20 cellular contexts compared by ENCODE assay signal in genomic region chr1:155514582-155515187, GRCh38. TPM values are rescaled to one million over a fixed set of nuclear protein-coding genes. Genes with fewer than 3 reads are reported as not detected.
DNase-seq lines count a peak whose midpoint lies in the region; ATAC-seq and TF ChIP-seq lines count a peak whose summit lies in the region.
"Had no signal": no experiment of that assay in that cellular context is flagged by ENCODE, and none has a peak within 500 bp of the region (broad histone marks: within the 10 kb centered on the region; RNA-seq: fewer than 3 reads in every experiment).

No MANE protein-coding gene starts in this region.

- POLR2A ChIA-PET in CD8-positive, alpha-beta memory T cell (lab: Charles Lee) = no interaction called here
- POLR2A ChIA-PET in WTC11 (lab: Charles Lee) = no interaction called here

- peaks cover 47 to 74% (median 61%) of the 10 kb centered on the region in 3 donors for H3K4me1 Mint-ChIP-seq in CD8-positive, alpha-beta memory T cell
- H3K4me1 Mint-ChIP-seq in WTC11 = no peaks in the 10 kb centered on the region
- peaks cover 45% of the 10 kb centered on the region for H3K4me1 Mint-ChIP-seq in central memory CD8-positive, alpha-beta T cell

- peak overlapping the region in 6 of 8 donors; percentile 15 to 81 (median 67) for H3K27ac Mint-ChIP-seq in CD8-positive, alpha-beta memory T cell
- peak overlapping the region; percentile 39; the same call in 1 of the 2 replicates for H3K27ac Mint-ChIP-seq in WTC11
- H3K27ac Mint-ChIP-seq in central memory CD8-positive, alpha-beta T cell (ENCODE audit: low read depth) = no peak overlapping the region
- H3K27ac Mint-ChIP-seq: IgD-negative memory B cell had no signal

- H3K4me3 Mint-ChIP-seq in CD8-positive, alpha-beta memory T cell = peak overlapping the region in 6 of 7 donors; percentile 28 to 75 (median 50)
- H3K4me3 Mint-ChIP-seq in WTC11 = no peak overlapping the region
- H3K4me3 Mint-ChIP-seq in central memory CD8-positive, alpha-beta T cell = peak overlapping the region; percentile 5
- H3K4me3 Mint-ChIP-seq: effector memory CD8-positive, alpha-beta T cell; IgD-negative memory B cell; naive B cell had no signal

- peak; percentile 1 for DNase-seq in activated CD4-positive, CD25-positive, alpha-beta regulatory T cell treated with anti-CD3 and anti-CD28 coated beads, Interleukin-2, amount 50 U/mL, for 16 hours (ENCODE audit: low read depth, low spot score)
- no peak for DNase-seq in activated CD4-positive, CD25-positive, alpha-beta regulatory T cell treated with anti-CD3 and anti-CD28 coated beads, Interleukin-2, amount 50 U/mL, for 72 hours
- peak in 1 of 5 donors; percentile 21 for DNase-seq in CD8-positive, alpha-beta memory T cell
- DNase-seq in WTC11 (ENCODE audit: low spot score) (no peak), sigmoid colon (no peak)
- DNase-seq in central memory CD8-positive, alpha-beta T cell (ENCODE audit: low spot score in 2 of 2) = no peak
- DNase-seq: activated CD8-positive, alpha-beta memory T cell treated with anti-CD3 and anti-CD28 coated beads, Interleukin-2, amount 50 U/mL, for 4 hours; effector memory CD8-positive, alpha-beta T cell; GOT3; naive B cell; NCI-H2081 treated with DMSO at 0.1 percent for 48 hours; NCI-H524; posterior cingulate gyrus; tibial artery had no signal

- no peak overlapping the region for H3K27ac ChIP-seq in CD8-positive, alpha-beta memory T cell (ENCODE audit: low read depth, low read length)
- no peak overlapping the region for H3K27ac ChIP-seq in sigmoid colon
- H3K27ac ChIP-seq: 22Rv1, BLaER1, SJSA1, tibial artery had no signal

- H3K9me3 ChIP-seq in CD8-positive, alpha-beta memory T cell (ENCODE audit: low read length) = no peaks in the 10 kb centered on the region
- no peaks in the 10 kb centered on the region for H3K9me3 ChIP-seq in sigmoid colon
- H3K9me3 ChIP-seq: SJSA1, tibial artery had no signal

- H3K36me3 ChIP-seq in CD8-positive, alpha-beta memory T cell (ENCODE audit: insufficient read depth, low read length) = no peaks in the 10 kb centered on the region
- peaks cover 0 to 17% (median 0%) of the 10 kb centered on the region in 4 donors for H3K36me3 ChIP-seq in sigmoid colon

- peaks cover 0 to 51% (median 3%) of the 10 kb centered on the region in 3 donors for H3K36me3 Mint-ChIP-seq in CD8-positive, alpha-beta memory T cell
- peaks cover 6% of the 10 kb centered on the region for H3K36me3 Mint-ChIP-seq in WTC11
- H3K36me3 Mint-ChIP-seq in central memory CD8-positive, alpha-beta T cell (ENCODE audit: insufficient read depth) = peaks cover 24% of the 10 kb centered on the region
- H3K36me3 Mint-ChIP-seq: naive B cell had no signal

- no peaks in the 10 kb centered on the region for H3K9me3 Mint-ChIP-seq in CD8-positive, alpha-beta memory T cell
- no peaks in the 10 kb centered on the region for H3K9me3 Mint-ChIP-seq in WTC11
- H3K9me3 Mint-ChIP-seq in central memory CD8-positive, alpha-beta T cell = no peaks in the 10 kb centered on the region
- H3K9me3 Mint-ChIP-seq: effector memory CD8-positive, alpha-beta T cell; naive B cell had no signal

- peak overlapping the region; percentile 30 for H3K4me3 ChIP-seq in CD8-positive, alpha-beta memory T cell (ENCODE audit: low read length)
- H3K4me3 ChIP-seq in sigmoid colon = no peak overlapping the region
- H3K4me3 ChIP-seq: BLaER1, SJSA1, tibial artery had no signal

- no peaks in the 10 kb centered on the region for H3K27me3 ChIP-seq in CD8-positive, alpha-beta memory T cell (ENCODE audit: insufficient read depth, low read length, poor library complexity, severe bottlenecking)
- H3K27me3 ChIP-seq in sigmoid colon = no peaks in the 10 kb centered on the region
- H3K27me3 ChIP-seq: BLaER1, SJSA1, tibial artery had no signal

- CTCF ChIA-PET in CD8-positive, alpha-beta memory T cell (lab: Charles Lee) = no interaction called here
- CTCF ChIA-PET in WTC11 (lab: Charles Lee) = interaction anchor here (1.2 kb wide), 1 partner anchor 70 kb away, joined by 4 read pairs; no protein-coding TSS in a partner anchor

- peaks cover 28% of the 10 kb centered on the region for H3K4me1 ChIP-seq in CD8-positive, alpha-beta memory T cell (ENCODE audit: insufficient read depth, low read length)
- peaks cover 0 to 9% (median 0%) of the 10 kb centered on the region in 4 donors for H3K4me1 ChIP-seq in sigmoid colon
- H3K4me1 ChIP-seq: SJSA1 had no signal

- intact Hi-C loops in sigmoid colon (cut with DNase I) = no loop called here

- WGBS in sigmoid colon, 2 donors = 72 to 90% methylated on average over 14 of the region's 14 CpGs

- H3K27me3 Mint-ChIP-seq in CD8-positive, alpha-beta memory T cell = no peaks in the 10 kb centered on the region
- H3K27me3 Mint-ChIP-seq in WTC11 (ENCODE audit: low read depth) = no peaks in the 10 kb centered on the region
- H3K27me3 Mint-ChIP-seq in central memory CD8-positive, alpha-beta T cell = no peaks in the 10 kb centered on the region
- H3K27me3 Mint-ChIP-seq: effector memory CD8-positive, alpha-beta T cell; IgD-negative memory B cell; naive B cell had no signal

- no peak for TF ChIP-seq POLR2A in sigmoid colon (IDR thresholded peaks at IDR 0.05)

- ATAC-seq in WTC11 = no peak
- ATAC-seq in central memory CD8-positive, alpha-beta T cell (replicated peaks; ENCODE audit: extremely low read depth, poor library complexity, severe bottlenecking) = peak; percentile 43
- no peak for ATAC-seq in esophagus mucosa
- no peak for ATAC-seq in HG03175 (IDR thresholded peaks at IDR 0.05; ENCODE audit: unreplicated experiment)
- ATAC-seq: effector memory CD8-positive, alpha-beta T cell had no signal

- no peak for TF ChIP-seq EP300 in sigmoid colon (IDR thresholded peaks at IDR 0.05)

- TF ChIP-seq CTCF in WTC11 (IDR thresholded peaks at IDR 0.05) = no peak
- TF ChIP-seq CTCF in sigmoid colon (IDR thresholded peaks at IDR 0.05) = no peak

TF ChIP-seq in WTC11, 78 proteins besides CTCF, POLR2A, EP300 and RAD21 (continues in another document):
- TF ChIP-seq RORB (CRISPR knock-in tag; IDR thresholded peaks at IDR 0.05) (no peak), ZBTB21 (CRISPR knock-in tag; IDR thresholded peaks at IDR 0.05; ENCODE audit: borderline replicate concordance) (no peak), CBFB (CRISPR knock-in tag; IDR thresholded peaks at IDR 0.05; ENCODE audit: low read depth) (no peak), SOX15 (CRISPR knock-in tag; IDR thresholded peaks at IDR 0.05) (no peak), PREB (CRISPR knock-in tag; IDR thresholded peaks at IDR 0.05; ENCODE audit: borderline replicate concordance) (no peak), ZNF416 (CRISPR knock-in tag; IDR thresholded peaks at IDR 0.05) (no peak), SMAD3 (CRISPR knock-in tag; IDR thresholded peaks at IDR 0.05; ENCODE audit: borderline replicate concordance) (no peak), ZBTB43 (CRISPR knock-in tag; IDR thresholded peaks at IDR 0.05) (no peak), GRHL2 (CRISPR knock-in tag; IDR thresholded peaks at IDR 0.05; ENCODE audit: insufficient replicate concordance, severe bottlenecking) (no peak), NR1H2 (CRISPR knock-in tag; IDR thresholded peaks at IDR 0.05) (no peak), CDX4 (CRISPR knock-in tag; IDR thresholded peaks at IDR 0.05; ENCODE audit: borderline replicate concordance) (no peak), FOXJ3 (CRISPR knock-in tag; IDR thresholded peaks at IDR 0.05; ENCODE audit: borderline replicate concordance) (no peak), TP53 (CRISPR knock-in tag; IDR thresholded peaks at IDR 0.05) (no peak)

RNA-seq across cellular contexts. Expression of gene ASH1L, which starts 47.9 kb away (rescaled TPM):
- total RNA-seq in CD8-positive, alpha-beta memory T cell = 10 to 100 TPM; 29.7 to 30.5 TPM
- polyA plus RNA-seq in CD8-positive, alpha-beta memory T cell = 25.7 TPM
- total RNA-seq in WTC11 (2021) (26.6 to 29.3 TPM (median 27.0 TPM) in 3 replicates), sigmoid colon (10 to 100 TPM; 62.4 to 70.6 (median 67.5) TPM), esophagus mucosa (25.3 TPM)
- 10 to 100 TPM in 1 of 3 donors, 1 to 10 TPM in 2; 4.2 to 14.6 (median 4.4) TPM for polyA plus RNA-seq in sigmoid colon
